Comparison of ENCODE assay signal across 1 cellular context in genomic region chr3:141540531-141540930, GRCh38.
TF ChIP-seq lines count a peak whose summit lies in the region.

No MANE protein-coding gene starts in this region.

TF ChIP-seq in K562, 482 proteins besides CTCF, POLR2A, EP300 and RAD21 (continued from another document):
- peak; percentile 27; the same call in 1 of the 2 replicates for TF ChIP-seq NFE2L1 (tag; IDR thresholded peaks at IDR 0.05; ENCODE audit: borderline replicate concordance, low read depth)
- TF ChIP-seq CHAMP1 (IDR thresholded peaks at IDR 0.05): no peak
- no peak for TF ChIP-seq ZNF449 (CRISPR knock-in tag; IDR thresholded peaks at IDR 0.05)
- TF ChIP-seq XRCC5 (IDR thresholded peaks at IDR 0.05; ENCODE audit: low read depth, low read length): no peak
